ENCODE assay signal across 22 cellular contexts in the genomic region with DNA sequence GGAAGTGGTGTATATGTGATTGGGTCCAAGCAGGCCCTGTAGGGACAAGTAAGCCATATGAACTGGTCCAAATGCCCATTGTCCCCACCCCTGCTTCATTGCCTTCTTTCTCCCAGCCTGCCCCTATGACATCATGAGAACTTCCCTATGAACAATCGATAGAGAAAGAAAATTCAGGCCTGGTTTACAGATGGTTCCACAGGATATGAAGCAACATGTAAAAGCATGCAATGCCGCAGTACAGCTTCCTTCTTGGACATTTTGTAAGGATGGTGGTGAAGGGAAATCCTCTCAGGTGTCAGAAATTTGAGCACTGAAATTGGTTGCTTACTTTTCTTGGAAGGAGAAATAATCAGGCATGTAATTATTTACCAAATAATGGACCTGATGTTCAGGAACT.
"Had no signal": no experiment of that assay in that cellular context is flagged by ENCODE, and none has a peak within 500 bp of the region (broad histone marks: within the 10 kb centered on the region; RNA-seq: fewer than 3 reads in every experiment).

No MANE protein-coding gene starts in this region.

- H3K4me3 ChIP-seq: esophagus muscularis mucosa, gastroesophageal sphincter, heart left ventricle, hepatocyte, neural progenitor cell, right lobe of liver, transverse colon, upper lobe of right lung, uterus had no signal

- H3K4me1 ChIP-seq: esophagus muscularis mucosa, foreskin keratinocyte, gastroesophageal sphincter, heart left ventricle, neural progenitor cell, parathyroid adenoma, right lobe of liver, transverse colon, upper lobe of right lung, uterus had no signal

- H3K4me2 ChIP-seq: hepatocyte, neural progenitor cell had no signal

- H3K27me3 ChIP-seq: esophagus muscularis mucosa, foreskin keratinocyte, gastroesophageal sphincter, heart left ventricle, hepatocyte, neural progenitor cell, right lobe of liver, transverse colon, upper lobe of right lung, uterus had no signal

- H3K79me2 ChIP-seq: hepatocyte, parathyroid adenoma had no signal

- H3K27ac ChIP-seq: epithelial cell of prostate, esophagus muscularis mucosa, foreskin keratinocyte, gastroesophageal sphincter, heart left ventricle, hepatocyte, neural progenitor cell, parathyroid adenoma, right lobe of liver, transverse colon, upper lobe of right lung, uterus had no signal

- H3K9ac ChIP-seq: neural progenitor cell, parathyroid adenoma had no signal

- H3K36me3 ChIP-seq: esophagus muscularis mucosa, gastroesophageal sphincter, heart left ventricle, neural progenitor cell, right lobe of liver, transverse colon, upper lobe of right lung, uterus had no signal

- DNase-seq: effector CD8-positive, alpha-beta T cell; endodermal cell; foreskin keratinocyte; heart left ventricle; kidney; mesenchymal stem cell; midbrain; naive thymus-derived CD4-positive, alpha-beta T cell; right lobe of liver; small intestine; stimulated activated CD4-positive, alpha-beta T cell treated with anti-CD3 and anti-CD28 coated beads, Interleukin-15, amount 100 ng/mL, for 24 hours; stimulated activated CD4-positive, alpha-beta T cell treated with anti-CD3 and anti-CD28 coated beads, Interleukin-2, amount 100 ng/mL, for 48 hours; stimulated activated naive B cell treated with anti-CD40 and anti-IgM and Interleukin-4, amounts not matched to agents 10 μg/mL and 1 μg/mL and 100 μg/mL, for 72 hours; transverse colon; upper lobe of right lung; uterus had no signal
